10 cellular contexts compared by ENCODE assay signal in genomic region chr7:55504093-55504859, GRCh38.
DNase-seq lines count a peak whose midpoint lies in the region; ATAC-seq, FAIRE-seq and TF ChIP-seq lines count a peak whose summit lies in the region.
"Had no signal": no experiment of that assay in that cellular context is flagged by ENCODE, and none has a peak within 500 bp of the region (broad histone marks: within the 10 kb centered on the region; RNA-seq: fewer than 3 reads in every experiment).

No MANE protein-coding gene starts in this region.

- H3K4me1 Mint-ChIP-seq in stimulated activated naive CD8-positive, alpha-beta T cell treated with anti-CD3 and anti-CD28 coated beads, Interleukin-15, Interleukin-2, amounts not matched to agents 100 ng/mL and 50 ng/mL, for 24 hours (ENCODE audit: low read depth) = peaks cover 68% of the 10 kb centered on the region
- H3K4me1 Mint-ChIP-seq in stimulated activated naive CD8-positive, alpha-beta T cell treated with anti-CD3 and anti-CD28 coated beads, Interleukin-15, amount 100 ng/mL, for 72 hours = peaks cover 50% of the 10 kb centered on the region

- peak overlapping the region; percentile 42 for H3K4me2 ChIP-seq in OCI-LY1 (ENCODE audit: low read length)

- H3K27me3 Mint-ChIP-seq in stimulated activated naive CD8-positive, alpha-beta T cell treated with anti-CD3 and anti-CD28 coated beads, Interleukin-15, Interleukin-2, amounts not matched to agents 100 ng/mL and 50 ng/mL, for 24 hours = no peaks in the 10 kb centered on the region
- H3K27me3 Mint-ChIP-seq in stimulated activated naive CD8-positive, alpha-beta T cell treated with anti-CD3 and anti-CD28 coated beads, Interleukin-15, amount 100 ng/mL, for 72 hours = no peaks in the 10 kb centered on the region

- 0 out of 2 replicates have a peak, but pooled peaks have one; percentile 16 for TF ChIP-seq CTCF in OCI-LY1 (IDR thresholded peaks at IDR 0.05; ENCODE audit: low read length)
- no peak for TF ChIP-seq CTCF in fibroblast of the aortic adventitia (IDR thresholded peaks at IDR 0.05; ENCODE audit: insufficient read depth, low read length)
- TF ChIP-seq CTCF in esophagus squamous epithelium (IDR thresholded peaks at IDR 0.05) = no peak

- H3K36me3 Mint-ChIP-seq in stimulated activated naive CD8-positive, alpha-beta T cell treated with anti-CD3 and anti-CD28 coated beads, Interleukin-15, Interleukin-2, amounts not matched to agents 100 ng/mL and 50 ng/mL, for 24 hours (ENCODE audit: low read depth) = peaks cover 33% of the 10 kb centered on the region

- WGBS in esophagus squamous epithelium, 2 donors = 70 to 77% methylated on average over 4 to 6 of the region's 6 CpGs

- H3K36me3 ChIP-seq in OCI-LY1 (ENCODE audit: insufficient read depth, low read length) (peaks cover 51% of the 10 kb centered on the region; the same call in 1 of the 2 replicates), esophagus squamous epithelium (peaks cover 0 to 4% (median 0%) of the 10 kb centered on the region in 3 donors)
- H3K36me3 ChIP-seq: prostate gland had no signal

- peaks cover 79% of the 10 kb centered on the region for H3K4me1 ChIP-seq in OCI-LY1 (ENCODE audit: insufficient read depth, low read length, severe bottlenecking)
- peaks cover 0 to 10% (median 5%) of the 10 kb centered on the region in 3 donors for H3K4me1 ChIP-seq in esophagus squamous epithelium
- H3K4me1 ChIP-seq: prostate gland had no signal

- peak overlapping the region; percentile 45; the same call in 1 of the 2 replicates for H3K9ac ChIP-seq in OCI-LY1 (ENCODE audit: low read length)

- H3K9me3 ChIP-seq in OCI-LY1 (ENCODE audit: low read length) = no peaks in the 10 kb centered on the region
- H3K9me3 ChIP-seq in esophagus squamous epithelium = no peaks in the 10 kb centered on the region
- H3K9me3 ChIP-seq: prostate gland had no signal

- H3K27ac Mint-ChIP-seq in stimulated activated naive CD8-positive, alpha-beta T cell treated with anti-CD3 and anti-CD28 coated beads, Interleukin-15, Interleukin-2, amounts not matched to agents 100 ng/mL and 50 ng/mL, for 24 hours = peak overlapping the region; percentile 55
- peak overlapping the region in 1 of 2 donors; percentile 55 for H3K27ac Mint-ChIP-seq in stimulated activated naive CD8-positive, alpha-beta T cell treated with anti-CD3 and anti-CD28 coated beads, Interleukin-15, amount 100 ng/mL, for 72 hours

- no peaks in the 10 kb centered on the region for H4K20me1 ChIP-seq in OCI-LY1 (ENCODE audit: insufficient read depth, low read length)

- no peak overlapping the region for H3K4me3 ChIP-seq in OCI-LY1 (ENCODE audit: low read depth, low read length, poor library complexity, severe bottlenecking)
- H3K4me3 ChIP-seq in fibroblast of the aortic adventitia (ENCODE audit: low read depth, low read length) = no peak overlapping the region
- H3K4me3 ChIP-seq in esophagus squamous epithelium = no peak overlapping the region
- H3K4me3 ChIP-seq: prostate gland had no signal

- H3K4me3 Mint-ChIP-seq in stimulated activated naive CD8-positive, alpha-beta T cell treated with anti-CD3 and anti-CD28 coated beads, Interleukin-15, Interleukin-2, amounts not matched to agents 100 ng/mL and 50 ng/mL, for 24 hours = no peak overlapping the region
- H3K4me3 Mint-ChIP-seq in stimulated activated naive CD8-positive, alpha-beta T cell treated with anti-CD3 and anti-CD28 coated beads, Interleukin-15, amount 100 ng/mL, for 72 hours = no peak overlapping the region

- no peaks in the 10 kb centered on the region for H3F3A ChIP-seq in OCI-LY1 (ENCODE audit: insufficient read depth, low read length)

- no peaks in the 10 kb centered on the region for H3K27me3 ChIP-seq in OCI-LY1 (ENCODE audit: insufficient read depth, low read length)
- H3K27me3 ChIP-seq in esophagus squamous epithelium = no peaks in the 10 kb centered on the region

- H2AFZ ChIP-seq in OCI-LY1 (ENCODE audit: low read length) = no peak overlapping the region

- peaks cover 21% of the 10 kb centered on the region for H3K79me2 ChIP-seq in OCI-LY1 (ENCODE audit: insufficient read depth, low read length)

- intact Hi-C loops in esophagus squamous epithelium (cut with DNase I) = no loop called here

- DNase-seq in stimulated activated naive CD8-positive, alpha-beta T cell treated with anti-CD3 and anti-CD28 coated beads, Interleukin-15, amount 100 ng/mL, for 72 hours = no peak
- DNase-seq in fibroblast of the aortic adventitia (ENCODE audit: low read depth) = peak; percentile 48
- no peak for DNase-seq in esophagus squamous epithelium (lab: John Stamatoyannopoulos, UW)
- no peak for DNase-seq in GM19239 (ENCODE audit: insufficient read length, low spot score)
- no peak for DNase-seq in 8988T
- DNase-seq: DMS53 had no signal

- H3K27ac ChIP-seq in OCI-LY1 (ENCODE audit: low read depth, low read length, poor library complexity, severe bottlenecking) (peak overlapping the region; percentile 86), esophagus squamous epithelium (no peak overlapping the region)
- H3K27ac ChIP-seq: prostate gland had no signal

- ATAC-seq in stimulated activated naive CD8-positive, alpha-beta T cell treated with anti-CD3 and anti-CD28 coated beads, Interleukin-15, amount 100 ng/mL, for 72 hours = no peak
- ATAC-seq in HG02610 (IDR thresholded peaks at IDR 0.05; ENCODE audit: unreplicated experiment) = no peak

- H3K9me2 ChIP-seq in OCI-LY1 (ENCODE audit: low read depth, low read length) = no peaks in the 10 kb centered on the region

- no peaks in the 10 kb centered on the region for H3K9me3 Mint-ChIP-seq in stimulated activated naive CD8-positive, alpha-beta T cell treated with anti-CD3 and anti-CD28 coated beads, Interleukin-15, Interleukin-2, amounts not matched to agents 100 ng/mL and 50 ng/mL, for 24 hours
- no peaks in the 10 kb centered on the region for H3K9me3 Mint-ChIP-seq in stimulated activated naive CD8-positive, alpha-beta T cell treated with anti-CD3 and anti-CD28 coated beads, Interleukin-15, amount 100 ng/mL, for 72 hours

- TF ChIP-seq POLR2A in esophagus squamous epithelium (IDR thresholded peaks at IDR 0.05) = no peak

- no peak for FAIRE-seq in GM19239 (lab: Jason Lieb, UNC)
